12 cellular contexts compared by ENCODE assay signal in genomic region chr20:32191422-32191821, GRCh38.
DNase-seq lines count a peak whose midpoint lies in the region; ATAC-seq and TF ChIP-seq lines count a peak whose summit lies in the region.
"Had no signal": no experiment of that assay in that cellular context is flagged by ENCODE, and none has a peak within 500 bp of the region (broad histone marks: within the 10 kb centered on the region; RNA-seq: fewer than 3 reads in every experiment).

No MANE protein-coding gene starts in this region.

- peaks cover 18% of the 10 kb centered on the region for H3K4me1 Mint-ChIP-seq in T-helper 1 cell treated with Interleukin-12 subunit alpha and Interleukin-12 subunit beta and Interleukin-4 antibody, amounts not matched to agents 30 μg/mL and 1 μg/mL, for 36 hours (ENCODE audit: low read depth)

- H3K36me3 Mint-ChIP-seq in T-helper 1 cell treated with Interleukin-12 subunit alpha and Interleukin-12 subunit beta and Interleukin-4 antibody, amounts not matched to agents 30 μg/mL and 1 μg/mL, for 36 hours (ENCODE audit: low read depth): peaks cover 17% of the 10 kb centered on the region

- H3K4me1 ChIP-seq in neutrophil (ENCODE audit: control insufficient read depth in 1 of 2, insufficient read depth in 1 of 2, low read depth in 1 of 2, low read length in 1 of 2): peaks cover 13 to 14% of the 10 kb centered on the region in 2 experiments

- CTCF ChIA-PET in RWPE1 (lab: Yijun Ruan, JAX): no interaction called here

- DNase-seq in T-helper 1 cell: no peak
- no peak for DNase-seq in RWPE1 (ENCODE audit: low spot score)
- DNase-seq in epithelial cell of prostate (ENCODE audit: low read depth, low spot score): no peak
- no peak for DNase-seq in NCI-H524 (lab: John Stamatoyannopoulos, UW)
- no peak for DNase-seq in iPS-NIHi7 (ENCODE audit: extremely low spot score)
- DNase-seq: stimulated activated CD4-positive, alpha-beta T cell treated with anti-CD3 and anti-CD28 coated beads, Interleukin-4, amount 100 ng/mL, for 4 hours; stimulated activated naive CD4-positive, alpha-beta T cell treated with Interleukin-2 at 50 U/mL for 16 hours had no signal

- ATAC-seq in GM21390 (IDR thresholded peaks at IDR 0.05; ENCODE audit: unreplicated experiment): no peak
- ATAC-seq: sciatic nerve had no signal

- no peaks in the 10 kb centered on the region for H3K9me3 Mint-ChIP-seq in T-helper 1 cell treated with Interleukin-12 subunit alpha and Interleukin-12 subunit beta and Interleukin-4 antibody, amounts not matched to agents 30 μg/mL and 1 μg/mL, for 36 hours

- peaks cover 38% of the 10 kb centered on the region for H3K36me3 ChIP-seq in neutrophil

- POLR2A ChIA-PET in RWPE1 (lab: Yijun Ruan, JAX; ENCODE audit: low non-redundant PET): no interaction called here

- H3K4me3 Mint-ChIP-seq in T-helper 1 cell treated with Interleukin-12 subunit alpha and Interleukin-12 subunit beta and Interleukin-4 antibody, amounts not matched to agents 30 μg/mL and 1 μg/mL, for 36 hours: peak overlapping the region; percentile 67

- H3K27ac Mint-ChIP-seq in T-helper 1 cell treated with Interleukin-12 subunit alpha and Interleukin-12 subunit beta and Interleukin-4 antibody, amounts not matched to agents 30 μg/mL and 1 μg/mL, for 36 hours: no peak overlapping the region

- no peak overlapping the region for H3K4me3 ChIP-seq in neutrophil (ENCODE audit: low read depth in 1 of 2, low read length in 1 of 2)

- no peaks in the 10 kb centered on the region for H3K9me3 ChIP-seq in neutrophil

- TF ChIP-seq CTCF in RWPE1 (conservative IDR thresholded peaks at IDR 0.05; ENCODE audit: low read depth) (no peak), neutrophil (IDR thresholded peaks at IDR 0.05) (no peak)

- H3K27me3 Mint-ChIP-seq in T-helper 1 cell treated with Interleukin-12 subunit alpha and Interleukin-12 subunit beta and Interleukin-4 antibody, amounts not matched to agents 30 μg/mL and 1 μg/mL, for 36 hours (ENCODE audit: low read depth): no peaks in the 10 kb centered on the region

- H3K27ac ChIP-seq in RWPE1: peak overlapping the region; percentile 29
- peak overlapping the region; percentile 52 for H3K27ac ChIP-seq in epithelial cell of prostate
- H3K27ac ChIP-seq in neutrophil: peak overlapping the region; percentile 1
- H3K27ac ChIP-seq: 22Rv1 had no signal

- peaks cover 15% of the 10 kb centered on the region for H3K27me3 ChIP-seq in neutrophil

Comparison
In these comparisons a context has a peak if more than half of its experiments do, and no peak if none do; other contexts are left out.
1. H3K27ac ChIP-seq: peak in every context shown above with its lines; median percentile 52 in epithelial cell of prostate; 29 in RWPE1; 1 in neutrophil.